Comparison of ENCODE assay signal across 8 cellular contexts in the genomic region with DNA sequence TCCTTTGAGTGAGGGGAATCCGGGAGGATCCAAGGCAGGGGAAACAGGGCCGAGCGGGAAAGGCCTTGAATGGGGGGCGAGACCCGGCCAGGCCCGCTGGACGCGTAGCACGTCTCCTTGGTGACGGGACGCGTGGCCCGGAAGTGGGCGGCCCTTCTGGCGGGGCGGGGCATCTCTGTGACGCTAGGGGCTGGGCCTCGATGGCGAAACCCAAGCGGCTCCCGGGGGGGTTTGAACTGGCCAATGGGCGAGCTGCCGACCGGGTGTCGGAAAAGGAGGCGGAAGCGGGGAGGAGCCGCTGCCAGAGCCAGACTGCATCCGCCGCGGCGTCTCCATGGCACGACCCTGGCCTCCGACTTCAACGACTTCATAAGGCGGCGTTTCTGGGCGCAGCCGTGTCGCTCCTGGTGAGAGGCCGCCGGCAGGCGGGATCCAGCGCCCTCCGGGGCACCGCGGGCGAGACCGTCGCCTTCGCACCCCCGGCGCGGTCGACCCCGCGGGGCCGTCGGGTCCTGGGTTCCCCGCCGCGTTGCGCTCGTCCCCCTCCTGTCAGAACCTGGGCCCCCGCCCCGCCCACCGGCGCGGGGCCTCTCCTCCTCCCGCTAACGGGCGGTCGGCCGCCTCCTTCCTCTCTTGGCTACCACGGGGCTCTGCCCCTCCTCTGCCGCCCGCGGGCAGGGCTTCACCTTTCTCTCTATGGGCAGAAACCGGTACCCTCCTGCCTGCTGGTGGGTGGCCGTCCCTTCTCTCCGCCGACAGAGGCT. TPM values are rescaled to one million over a fixed set of nuclear protein-coding genes. Genes with fewer than 3 reads are reported as not detected.
DNase-seq lines count a peak whose midpoint lies in the region; ATAC-seq and TF ChIP-seq lines count a peak whose summit lies in the region.

ODF2 (plus strand) TSS at position 158 of the 764 bp plus-strand sequence; CDS start at position 244, 86 bp downstream.

- H3K36me3 ChIP-seq in adipocyte (ENCODE audit: control insufficient read depth, insufficient read depth, low read length, severe bottlenecking) (peaks cover 13% of the 10 kb centered on the region), transverse colon (peaks cover 0 to 13% (median 6%) of the 10 kb centered on the region in 4 donors)

- POLR2A ChIA-PET in T-cell (lab: Charles Lee) = no interaction called here

- in situ Hi-C loops in GM13976 (cut with MboI; ENCODE audit: low sequenced_read_pairs, unreplicated experiment) = no loop called here
- in situ Hi-C loops in transverse colon (cut with MboI; ENCODE audit: low pct_ligation_motif_present in 1 of 4, low pct_unique_long_range_greater_than_20kb in 1 of 4, low sequenced_read_pairs in 3 of 4) = no loop called here

- H3K4me1 ChIP-seq in adipocyte (ENCODE audit: control insufficient read depth, insufficient read depth, low read length) (peaks cover 4% of the 10 kb centered on the region), transverse colon (peaks cover 0 to 11% (median 9%) of the 10 kb centered on the region in 4 donors)

- TF ChIP-seq POLR2A in transverse colon (IDR thresholded peaks at IDR 0.05) = peak; percentile 55

- no peaks in the 10 kb centered on the region for H3K9me3 ChIP-seq in adipocyte (ENCODE audit: control insufficient read depth, low read length)
- no peaks in the 10 kb centered on the region for H3K9me3 ChIP-seq in transverse colon

- H3K4me3 ChIP-seq in adipocyte (ENCODE audit: low read length) = peak within 1 kb of the TSS; percentile 80
- peak within 1 kb of the TSS; percentile 59 to 98 (median 92) for H3K4me3 ChIP-seq in transverse colon

- no peaks in the 10 kb centered on the region for H3K9me3 Mint-ChIP-seq in T-cell

- peak within 1 kb of the TSS; percentile 86 for H3K9ac ChIP-seq in adipocyte (ENCODE audit: low read length)

- intact Hi-C loops in cardiac septum (cut with DNase I) (loop anchor here (2.0 to 5.0 kb wide), 2 partner anchors 49 to 96 kb away; partner anchors contain the start of genes GLE1 and SPTAN1), transverse colon (cut with DNase I; ENCODE audit: low total_unique reads) (no loop called here)

- ATAC-seq in HG02852 (IDR thresholded peaks at IDR 0.05; ENCODE audit: unreplicated experiment) (peak; percentile 88), T-cell (replicated peaks in 1 of 4) (peak; percentile 87 to 91 (median 88))

- TF ChIP-seq CTCF in GM13976 (IDR thresholded peaks at IDR 0.05; ENCODE audit: borderline replicate concordance, control extremely low read depth, extremely low read depth, insufficient read depth, missing control alignments) (no peak), transverse colon (IDR thresholded peaks at IDR 0.05) (no peak)

- H3K27ac ChIP-seq in transverse colon = peak within 1 kb of the TSS; percentile 88 to 96 (median 92)

- H3K27me3 Mint-ChIP-seq in T-cell = no peaks in the 10 kb centered on the region

- peak within 1 kb of the TSS; percentile 82 to 88 (median 87) for H3K4me3 Mint-ChIP-seq in T-cell

- H3K27ac Mint-ChIP-seq in T-cell = peak within 1 kb of the TSS; percentile 83 to 87

- peaks cover 14% of the 10 kb centered on the region for H3K36me3 Mint-ChIP-seq in T-cell

- H3K4me1 Mint-ChIP-seq in T-cell = peaks cover 16 to 21% (median 21%) of the 10 kb centered on the region in 3 donors

- CTCF ChIA-PET in T-cell (lab: Charles Lee) = interaction anchor here in 1 of 2 donors (1.7 kb wide), 1 partner anchor 94 kb away, joined by 4 read pairs; no protein-coding TSS in a partner anchor

- WGBS in transverse colon (ENCODE audit: low coverage in 1 of 2), 2 donors = 1% methylated on average over 34 of the region's 82 CpGs; no CpG with 5 or more reads in 1 of the 2 donors

- no peak for TF ChIP-seq EP300 in transverse colon (IDR thresholded peaks at IDR 0.05; ENCODE audit: low read depth)

- DNase-seq in GM13976 (ENCODE audit: low spot score) = peak; percentile 100
- DNase-seq in NCI-H146 (lab: John Stamatoyannopoulos, UW) = peak; percentile 96
- DNase-seq in T-cell = peak; percentile 96 to 99 (median 98)
- peak; percentile 99 for DNase-seq in adipocyte (ENCODE audit: low read depth)
- peak; percentile 99 for DNase-seq in cardiac septum (ENCODE audit: low spot score)
- peak; percentile 93 for DNase-seq in pons (ENCODE audit: low spot score)
- DNase-seq in transverse colon = peak; percentile 99

- H3K27me3 ChIP-seq in adipocyte (replicated peaks; ENCODE audit: control insufficient read depth, insufficient read depth, low read length) = no peaks in the 10 kb centered on the region
- no peaks in the 10 kb centered on the region for H3K27me3 ChIP-seq in transverse colon

RNA-seq across cellular contexts. Expression of gene ODF2, which starts in this region (rescaled TPM):
- total RNA-seq in T-cell (10 to 100 TPM; 26.0 to 35.7 (median 33.1) TPM), cardiac septum (20.8 TPM), transverse colon (10 to 100 TPM; 13.2 to 62.3 (median 19.8) TPM)

Comparison
In these comparisons a context has a peak if more than half of its experiments do, and no peak if none do; other contexts are left out.
1. Peak in every context shown above with its lines: DNase-seq, ATAC-seq, H3K4me3 ChIP-seq and H3K27ac ChIP-seq.